11 cellular contexts compared by ENCODE assay signal in genomic region chr5:24509943-24510342, GRCh38.
"Had no signal": no experiment of that assay in that cellular context is flagged by ENCODE, and none has a peak within 500 bp of the region (broad histone marks: within the 10 kb centered on the region; RNA-seq: fewer than 3 reads in every experiment).

No MANE protein-coding gene starts in this region.

- H3K4me1 Mint-ChIP-seq: IgD-negative memory B cell had no signal

- H3K36me3 Mint-ChIP-seq: IgD-negative memory B cell had no signal

- H3K4me3 Mint-ChIP-seq: HFFc6, IgD-negative memory B cell had no signal

- FAIRE-seq: HTR-8/SVneo had no signal

- H3K4me3 ChIP-seq: GM23248, HAP-1 had no signal

- H3K27me3 Mint-ChIP-seq: IgD-negative memory B cell had no signal

- H3K4me2 ChIP-seq: KMS-11 had no signal

- DNase-seq: GM23248, GOT3, H7, HFFc6, Karpas-422, KBM-7 had no signal

- ATAC-seq: HCT116 had no signal

- H3K36me3 ChIP-seq: HAP-1 had no signal

- H3K9ac ChIP-seq: GM23248, KMS-11 had no signal

- H3K9me3 ChIP-seq: HAP-1 had no signal

- H3K27ac ChIP-seq: GM23248, KMS-11 had no signal
